Comparison of ENCODE assay signal across 17 cellular contexts in genomic region chr3:155704771-155705559, GRCh38. TPM values are rescaled to one million over a fixed set of nuclear protein-coding genes. Genes with fewer than 3 reads are reported as not detected.
DNase-seq lines count a peak whose midpoint lies in the region; ATAC-seq lines count a peak whose summit lies in the region.
"Had no signal": no experiment of that assay in that cellular context is flagged by ENCODE, and none has a peak within 500 bp of the region (broad histone marks: within the 10 kb centered on the region; RNA-seq: fewer than 3 reads in every experiment).

No MANE protein-coding gene starts in this region.

- peak overlapping the region; percentile 54 for H3K27ac ChIP-seq in angular gyrus (ENCODE audit: low read depth, low read length)
- H3K27ac ChIP-seq: A549 had no signal

- DNase-seq in Ammon's horn (ENCODE audit: low spot score) (peak; percentile 41), globus pallidus (ENCODE audit: low spot score) (peak; percentile 73), occipital lobe (lab: John Stamatoyannopoulos, UW) (peak; percentile 15), NCI-H2196 treated with DMSO at 0.1 percent for 48 hours (lab: John Stamatoyannopoulos, UW; ENCODE audit: unreplicated experiment) (no peak), OCI-M2 (lab: John Stamatoyannopoulos, UW; ENCODE audit: unreplicated experiment) (no peak)
- DNase-seq: activated CD4-positive, CD25-positive, alpha-beta regulatory T cell treated with anti-CD3 and anti-CD28 coated beads, Interleukin-2, amount 50 U/mL, for 72 hours; CD8-positive, alpha-beta memory T cell; effector memory CD8-positive, alpha-beta T cell; glutamatergic neuron; naive thymus-derived CD4-positive, alpha-beta T cell; NCI-H1417 treated with DMSO at 0.1 percent for 48 hours; T-helper 17 cell had no signal

- ATAC-seq in HG02759 (IDR thresholded peaks at IDR 0.05; ENCODE audit: unreplicated experiment) = no peak
- no peak for ATAC-seq in HG02970 (IDR thresholded peaks at IDR 0.05; ENCODE audit: low FRiP score, unreplicated experiment)
- ATAC-seq: A549; effector memory CD8-positive, alpha-beta T cell; left lobe of liver; naive thymus-derived CD4-positive, alpha-beta T cell; T-helper 17 cell had no signal

RNA-seq across cellular contexts. Expression of gene PLCH1, which starts 39.9 kb away (rescaled TPM):
- 10.9 TPM for total RNA-seq in occipital lobe
- total RNA-seq: CD8-positive, alpha-beta memory T cell had no signal

Comparison
In these comparisons a context has a peak if more than half of its experiments do, and no peak if none do; other contexts are left out.
1. DNase-seq: peak in Ammon's horn (single experiment), globus pallidus (single experiment) and occipital lobe (single experiment); none in NCI-H2196 treated with DMSO at 0.1 percent for 48 hours (single experiment) and OCI-M2 (single experiment).